8 cellular contexts compared by ENCODE assay signal in genomic region chr13:30739646-30740642, GRCh38. TPM values are rescaled to one million over a fixed set of nuclear protein-coding genes. Genes with fewer than 3 reads are reported as not detected.
A peak's percentile ranks its signal among the peaks of the same experiment; 100 is the strongest.
DNase-seq lines count a peak whose midpoint lies in the region; ATAC-seq, FAIRE-seq and TF ChIP-seq lines count a peak whose summit lies in the region.

No MANE protein-coding gene starts in this region.

- peak overlapping the region in 1 of 2 experiments; percentile 84; a peak in 2 of 4 replicates for H3K27ac ChIP-seq in SK-N-SH (ENCODE audit: low read depth in 2 of 2, low read length in 1 of 2)
- peak overlapping the region; percentile 56 for H3K27ac ChIP-seq in muscle layer of duodenum (ENCODE audit: low read length)
- peak overlapping the region in 2 of 4 donors; percentile 10 to 27 for H3K27ac ChIP-seq in gastroesophageal sphincter

- WGBS in SK-N-SH (ENCODE audit: low lambda C conversion rate), result 32% methylated on average over 15 of the region's 15 CpGs
- 38 to 49% methylated on average over 12 to 14 of the region's 15 CpGs for WGBS in gastroesophageal sphincter (ENCODE audit: low coverage in 1 of 2), 2 donors

- H3K36me3 ChIP-seq in SK-N-SH (replicated peaks in 1 of 2; ENCODE audit: control insufficient read depth in 1 of 2, insufficient read depth in 2 of 2, low read length in 1 of 2) (no peaks in the 10 kb centered on the region), muscle layer of duodenum (ENCODE audit: control insufficient read depth in 1 of 2, insufficient read depth in 2 of 2, low read length in 2 of 2) (no peaks in the 10 kb centered on the region), gastroesophageal sphincter (no peaks in the 10 kb centered on the region)

- H3K4me2 ChIP-seq in SK-N-SH, result peak overlapping the region; percentile 69

- H3K9ac ChIP-seq in SK-N-SH, result peak overlapping the region; percentile 44; the same call in 1 of the 2 replicates

- H3K9me2 ChIP-seq in SK-N-SH, result no peaks in the 10 kb centered on the region

- H3K9me3 ChIP-seq in SK-N-SH (0 out of 2 replicates have a peak, but pooled peaks cover 3% of the 10 kb centered on the region), muscle layer of duodenum (ENCODE audit: control insufficient read depth in 1 of 2, low read length in 2 of 2) (no peaks in the 10 kb centered on the region), gastroesophageal sphincter (no peaks in the 10 kb centered on the region)

- TF ChIP-seq RAD21 in SK-N-SH (IDR thresholded peaks at IDR 0.05; ENCODE audit: low read length), result no peak

- CTCF ChIA-PET in SK-N-SH (lab: Yijun Ruan, JAX), result interaction anchor here (0.7 to 1.1 kb wide), 3 partner anchors 49 to 95 kb away, joined by 3 read pairs; no protein-coding TSS in a partner anchor

- H3K4me3 ChIP-seq in SK-N-SH (ENCODE audit: low read depth in 2 of 2, low read length in 1 of 2) (peak overlapping the region in 1 of 2 experiments; percentile 35; a peak in 2 of 4 replicates), muscle layer of duodenum (ENCODE audit: low read depth in 1 of 2, low read length in 2 of 2) (peak overlapping the region; percentile 11 to 38), gastroesophageal sphincter (peak overlapping the region in 1 of 2 donors; percentile 8)

- no peaks in the 10 kb centered on the region for H4K20me1 ChIP-seq in SK-N-SH (ENCODE audit: insufficient read depth)

- TF ChIP-seq POLR2A in gastroesophageal sphincter (IDR thresholded peaks at IDR 0.05), result no peak

- H3K4me1 ChIP-seq in SK-N-SH (ENCODE audit: control insufficient read depth in 1 of 2, insufficient read depth in 2 of 2, low read depth in 1 of 2, low read length in 1 of 2), result peaks cover 0 to 32% of the 10 kb centered on the region in 2 experiments; a peak in 2 of 4 replicates
- peaks cover 8% of the 10 kb centered on the region in 2 donors for H3K4me1 ChIP-seq in muscle layer of duodenum (ENCODE audit: control insufficient read depth in 1 of 2, insufficient read depth in 2 of 2, low read length in 2 of 2)
- peaks cover 0 to 22% (median 6%) of the 10 kb centered on the region in 3 donors for H3K4me1 ChIP-seq in gastroesophageal sphincter

- ATAC-seq in HG03060 (IDR thresholded peaks at IDR 0.05; ENCODE audit: low read depth, unreplicated experiment) (peak; percentile 35), gastroesophageal sphincter (no peak)

- H2AFZ ChIP-seq in SK-N-SH (ENCODE audit: low read depth), result peak overlapping the region; percentile 45

- TF ChIP-seq EP300 in SK-N-SH (IDR thresholded peaks at IDR 0.05; ENCODE audit: borderline replicate concordance in 1 of 2, low read depth in 1 of 2, low read length in 1 of 2) (peak in 1 of 2 experiments; percentile 73; a peak in 2 of 4 replicates), gastroesophageal sphincter (IDR thresholded peaks at IDR 0.05) (no peak)

- DNase-seq in GM18507 (ENCODE audit: extremely low spot score, insufficient read length, low read depth) (peak; percentile 11), SK-N-SH (no peak), superior temporal gyrus (ENCODE audit: extremely low spot score) (peak; percentile 30), ecto neural progenitor cell (ENCODE audit: low spot score) (no peak)
- peak; percentile 38 for DNase-seq in activated naive CD8-positive, alpha-beta T cell treated with anti-CD3 and anti-CD28 coated beads, Interleukin-2, amount 50 U/mL, for 16 hours (ENCODE audit: low read depth, low spot score)

- no peaks in the 10 kb centered on the region for H3K27me3 ChIP-seq in SK-N-SH (ENCODE audit: insufficient read depth)
- H3K27me3 ChIP-seq in muscle layer of duodenum (ENCODE audit: low read depth, low read length), result no peaks in the 10 kb centered on the region
- H3K27me3 ChIP-seq in gastroesophageal sphincter, result no peaks in the 10 kb centered on the region

- peaks cover 25% of the 10 kb centered on the region for H3F3A ChIP-seq in SK-N-SH (replicated peaks; ENCODE audit: insufficient read depth)

- peak; percentile 81 for FAIRE-seq in GM18507 (lab: Jason Lieb, UNC)

- H3K79me2 ChIP-seq in SK-N-SH (ENCODE audit: insufficient read depth), result no peaks in the 10 kb centered on the region

- POLR2A ChIA-PET in SK-N-SH (lab: Yijun Ruan, JAX), result no interaction called here

- TF ChIP-seq CTCF in SK-N-SH (IDR thresholded peaks at IDR 0.05), result no peak
- no peak for TF ChIP-seq CTCF in gastroesophageal sphincter (IDR thresholded peaks at IDR 0.05)

TF ChIP-seq in SK-N-SH, 30 proteins besides CTCF, POLR2A, EP300 and RAD21 (continues in another document):
- TF ChIP-seq, protein P1, sequence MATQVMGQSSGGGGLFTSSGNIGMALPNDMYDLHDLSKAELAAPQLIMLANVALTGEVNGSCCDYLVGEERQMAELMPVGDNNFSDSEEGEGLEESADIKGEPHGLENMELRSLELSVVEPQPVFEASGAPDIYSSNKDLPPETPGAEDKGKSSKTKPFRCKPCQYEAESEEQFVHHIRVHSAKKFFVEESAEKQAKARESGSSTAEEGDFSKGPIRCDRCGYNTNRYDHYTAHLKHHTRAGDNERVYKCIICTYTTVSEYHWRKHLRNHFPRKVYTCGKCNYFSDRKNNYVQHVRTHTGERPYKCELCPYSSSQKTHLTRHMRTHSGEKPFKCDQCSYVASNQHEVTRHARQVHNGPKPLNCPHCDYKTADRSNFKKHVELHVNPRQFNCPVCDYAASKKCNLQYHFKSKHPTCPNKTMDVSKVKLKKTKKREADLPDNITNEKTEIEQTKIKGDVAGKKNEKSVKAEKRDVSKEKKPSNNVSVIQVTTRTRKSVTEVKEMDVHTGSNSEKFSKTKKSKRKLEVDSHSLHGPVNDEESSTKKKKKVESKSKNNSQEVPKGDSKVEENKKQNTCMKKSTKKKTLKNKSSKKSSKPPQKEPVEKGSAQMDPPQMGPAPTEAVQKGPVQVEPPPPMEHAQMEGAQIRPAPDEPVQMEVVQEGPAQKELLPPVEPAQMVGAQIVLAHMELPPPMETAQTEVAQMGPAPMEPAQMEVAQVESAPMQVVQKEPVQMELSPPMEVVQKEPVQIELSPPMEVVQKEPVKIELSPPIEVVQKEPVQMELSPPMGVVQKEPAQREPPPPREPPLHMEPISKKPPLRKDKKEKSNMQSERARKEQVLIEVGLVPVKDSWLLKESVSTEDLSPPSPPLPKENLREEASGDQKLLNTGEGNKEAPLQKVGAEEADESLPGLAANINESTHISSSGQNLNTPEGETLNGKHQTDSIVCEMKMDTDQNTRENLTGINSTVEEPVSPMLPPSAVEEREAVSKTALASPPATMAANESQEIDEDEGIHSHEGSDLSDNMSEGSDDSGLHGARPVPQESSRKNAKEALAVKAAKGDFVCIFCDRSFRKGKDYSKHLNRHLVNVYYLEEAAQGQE (IDR thresholded peaks at IDR 0.05; ENCODE audit: low read depth, low read length), result no peak
- TF ChIP-seq RXRA (IDR thresholded peaks at IDR 0.05; ENCODE audit: borderline replicate concordance, low read depth) (peak; percentile 35; the same call in 1 of the 2 replicates), USF2 (IDR thresholded peaks at IDR 0.05; ENCODE audit: borderline replicate concordance, low read depth, low read length) (no peak), PBX3 (IDR thresholded peaks at IDR 0.05) (peak; percentile 94), YY1 (IDR thresholded peaks at IDR 0.05; ENCODE audit: low read depth) (no peak), GABPA (IDR thresholded peaks at IDR 0.05; ENCODE audit: low read depth) (no peak), FOSL2 (IDR thresholded peaks at IDR 0.05; ENCODE audit: borderline replicate concordance, low read depth) (peak; percentile 96), ZBTB33 (IDR thresholded peaks at IDR 0.05; ENCODE audit: borderline replicate concordance, low read depth) (no peak), SIN3A (IDR thresholded peaks at IDR 0.05; ENCODE audit: borderline replicate concordance, low read depth, low read length) (no peak), JUND (IDR thresholded peaks at IDR 0.05) (peak; percentile 91), NFIC (IDR thresholded peaks at IDR 0.05; ENCODE audit: borderline replicate concordance) (peak; percentile 35; the same call in 1 of the 2 replicates)
- TF ChIP-seq, protein P2, sequence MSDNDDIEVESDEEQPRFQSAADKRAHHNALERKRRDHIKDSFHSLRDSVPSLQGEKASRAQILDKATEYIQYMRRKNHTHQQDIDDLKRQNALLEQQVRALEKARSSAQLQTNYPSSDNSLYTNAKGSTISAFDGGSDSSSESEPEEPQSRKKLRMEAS (IDR thresholded peaks at IDR 0.05; ENCODE audit: low read depth), result no peak

RNA-seq across cellular contexts. Expression of gene ALOX5AP, which starts 4.6 kb away (rescaled TPM):
- polyA plus RNA-seq in SK-N-SH (2012; rRNA removed), result 1.2 and 1.3 TPM in 2 replicates
- polyA plus RNA-seq in SK-N-SH (2012; cell fraction: cytosol; rRNA removed), result 0.90 and 1.6 TPM in 2 replicates
- polyA plus RNA-seq in SK-N-SH (2012; cell fraction: nucleus; rRNA removed), result 0.47 and 0.83 TPM in 2 replicates
- 10 to 100 TPM in 2 of 4 donors, 1 to 10 TPM in 2; 5.6 to 34.7 (median 19.7) TPM for total RNA-seq in gastroesophageal sphincter

Comparison
In these comparisons a context has a peak if more than half of its experiments do, and no peak if none do; other contexts are left out.
1. DNase-seq: peak in GM18507 (single experiment), activated naive CD8-positive, alpha-beta T cell treated with anti-CD3 and anti-CD28 coated beads, Interleukin-2, amount 50 U/mL, for 16 hours (single experiment) and superior temporal gyrus (single experiment); none in SK-N-SH (single experiment) and ecto neural progenitor cell (single experiment).